In the genomic region with DNA sequence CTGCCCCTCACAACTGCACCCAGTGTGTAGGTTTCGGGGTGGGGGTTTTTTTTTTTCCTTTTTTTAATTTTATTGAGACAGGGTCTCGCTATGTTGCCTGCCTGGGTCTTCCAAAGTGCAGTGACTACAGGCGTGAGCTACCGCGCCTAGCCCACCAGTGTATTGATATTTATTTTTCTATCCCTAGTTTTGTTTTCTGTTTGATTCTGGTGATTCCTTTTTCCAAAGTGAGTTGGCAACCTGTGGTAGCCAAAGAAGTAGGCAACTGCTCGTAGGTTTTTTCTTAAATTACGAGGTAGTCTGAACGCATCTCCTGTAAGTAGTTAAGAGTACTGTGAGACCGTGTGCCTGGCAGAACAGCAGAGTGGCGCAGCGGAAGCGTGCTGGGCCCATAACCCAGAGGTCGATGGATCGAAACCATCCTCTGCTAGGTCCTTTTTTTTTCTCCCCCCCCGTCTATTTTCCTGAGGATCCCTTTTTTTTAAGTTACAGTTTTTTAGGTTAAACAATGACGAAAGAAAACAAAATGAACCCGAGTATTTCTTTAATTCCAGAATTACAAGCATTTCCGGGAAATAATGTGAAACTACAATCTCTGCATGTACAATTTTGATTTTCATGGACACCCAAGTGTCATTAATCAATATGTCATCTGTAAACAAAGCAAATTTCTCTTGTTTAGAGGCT, we compare ENCODE assay signal across 1 cellular context.
TF ChIP-seq lines count a peak whose summit lies in the region.

No MANE protein-coding gene starts in this region.

TF ChIP-seq in GM12878, 131 proteins besides CTCF, POLR2A, EP300 and RAD21 (continued from another document and continues in another):
- TF ChIP-seq PRDM15 (CRISPR knock-in tag; IDR thresholded peaks at IDR 0.05) (no peak), USF2 (IDR thresholded peaks at IDR 0.05; ENCODE audit: borderline replicate concordance, low read depth, low read length) (no peak), USF1 (IDR thresholded peaks at IDR 0.05; ENCODE audit: borderline replicate concordance, extremely low read length, insufficient read depth, low read depth, low read length) (no peak), BACH1 (IDR thresholded peaks at IDR 0.05; ENCODE audit: borderline replicate concordance) (no peak), SUPT20H (IDR thresholded peaks at IDR 0.05; ENCODE audit: borderline replicate concordance, control insufficient read depth, low read depth, low read length) (no peak), ZSCAN29 (IDR thresholded peaks at IDR 0.05) (peak; percentile 97), ZNF384 (IDR thresholded peaks at IDR 0.05; ENCODE audit: borderline replicate concordance, low read depth, low read length) (0 out of 2 replicates have a peak, but pooled peaks have one; percentile 25), POLR2AphosphoS5 (IDR thresholded peaks at IDR 0.05; ENCODE audit: low read length) (no peak), SIN3A (IDR thresholded peaks at IDR 0.05; ENCODE audit: low read depth, low read length) (no peak; the same call in 1 of the 2 replicates), PAX8 (IDR thresholded peaks at IDR 0.05) (no peak), LARP7 (IDR thresholded peaks at IDR 0.05) (no peak), BCLAF1 (IDR thresholded peaks at IDR 0.05) (no peak), BHLHE40 (IDR thresholded peaks at IDR 0.05; ENCODE audit: borderline replicate concordance in 1 of 2, low read depth in 2 of 2, low read length in 1 of 2) (peak in 1 of 2 experiments; percentile 56; a peak in 1 of 4 replicates), FOS (IDR thresholded peaks at IDR 0.05; ENCODE audit: borderline replicate concordance, extremely low read depth, insufficient read length) (no peak), DPF2 (IDR thresholded peaks at IDR 0.05) (no peak), ESRRA (IDR thresholded peaks at IDR 0.05; ENCODE audit: low read length) (no peak), ATF2 (IDR thresholded peaks at IDR 0.05; ENCODE audit: low read length) (peak; percentile 64), ZZZ3 (IDR thresholded peaks at IDR 0.05; ENCODE audit: control insufficient read depth, insufficient read length, low read depth) (no peak), ZNF24 (IDR thresholded peaks at IDR 0.05) (peak; percentile 99), NR2F1 (conservative IDR thresholded peaks at IDR 0.05) (peak; percentile 26; the same call in 1 of the 2 replicates), EED (IDR thresholded peaks at IDR 0.05; ENCODE audit: low read depth) (no peak), CREM (IDR thresholded peaks at IDR 0.05; ENCODE audit: low read depth) (no peak), CBX3 (IDR thresholded peaks at IDR 0.05; ENCODE audit: borderline replicate concordance, low read depth) (no peak), TBL1XR1 (IDR thresholded peaks at IDR 0.05; ENCODE audit: low read depth, low read length) (peak; percentile 73; the same call in 1 of the 2 replicates), BRCA1 (IDR thresholded peaks at IDR 0.05; ENCODE audit: low read depth, low read length) (no peak)
- TF ChIP-seq, protein P1, sequence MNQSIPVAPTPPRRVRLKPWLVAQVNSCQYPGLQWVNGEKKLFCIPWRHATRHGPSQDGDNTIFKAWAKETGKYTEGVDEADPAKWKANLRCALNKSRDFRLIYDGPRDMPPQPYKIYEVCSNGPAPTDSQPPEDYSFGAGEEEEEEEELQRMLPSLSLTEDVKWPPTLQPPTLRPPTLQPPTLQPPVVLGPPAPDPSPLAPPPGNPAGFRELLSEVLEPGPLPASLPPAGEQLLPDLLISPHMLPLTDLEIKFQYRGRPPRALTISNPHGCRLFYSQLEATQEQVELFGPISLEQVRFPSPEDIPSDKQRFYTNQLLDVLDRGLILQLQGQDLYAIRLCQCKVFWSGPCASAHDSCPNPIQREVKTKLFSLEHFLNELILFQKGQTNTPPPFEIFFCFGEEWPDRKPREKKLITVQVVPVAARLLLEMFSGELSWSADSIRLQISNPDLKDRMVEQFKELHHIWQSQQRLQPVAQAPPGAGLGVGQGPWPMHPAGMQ (IDR thresholded peaks at IDR 0.05; ENCODE audit: borderline replicate concordance), result no peak
- TF ChIP-seq, protein P2, sequence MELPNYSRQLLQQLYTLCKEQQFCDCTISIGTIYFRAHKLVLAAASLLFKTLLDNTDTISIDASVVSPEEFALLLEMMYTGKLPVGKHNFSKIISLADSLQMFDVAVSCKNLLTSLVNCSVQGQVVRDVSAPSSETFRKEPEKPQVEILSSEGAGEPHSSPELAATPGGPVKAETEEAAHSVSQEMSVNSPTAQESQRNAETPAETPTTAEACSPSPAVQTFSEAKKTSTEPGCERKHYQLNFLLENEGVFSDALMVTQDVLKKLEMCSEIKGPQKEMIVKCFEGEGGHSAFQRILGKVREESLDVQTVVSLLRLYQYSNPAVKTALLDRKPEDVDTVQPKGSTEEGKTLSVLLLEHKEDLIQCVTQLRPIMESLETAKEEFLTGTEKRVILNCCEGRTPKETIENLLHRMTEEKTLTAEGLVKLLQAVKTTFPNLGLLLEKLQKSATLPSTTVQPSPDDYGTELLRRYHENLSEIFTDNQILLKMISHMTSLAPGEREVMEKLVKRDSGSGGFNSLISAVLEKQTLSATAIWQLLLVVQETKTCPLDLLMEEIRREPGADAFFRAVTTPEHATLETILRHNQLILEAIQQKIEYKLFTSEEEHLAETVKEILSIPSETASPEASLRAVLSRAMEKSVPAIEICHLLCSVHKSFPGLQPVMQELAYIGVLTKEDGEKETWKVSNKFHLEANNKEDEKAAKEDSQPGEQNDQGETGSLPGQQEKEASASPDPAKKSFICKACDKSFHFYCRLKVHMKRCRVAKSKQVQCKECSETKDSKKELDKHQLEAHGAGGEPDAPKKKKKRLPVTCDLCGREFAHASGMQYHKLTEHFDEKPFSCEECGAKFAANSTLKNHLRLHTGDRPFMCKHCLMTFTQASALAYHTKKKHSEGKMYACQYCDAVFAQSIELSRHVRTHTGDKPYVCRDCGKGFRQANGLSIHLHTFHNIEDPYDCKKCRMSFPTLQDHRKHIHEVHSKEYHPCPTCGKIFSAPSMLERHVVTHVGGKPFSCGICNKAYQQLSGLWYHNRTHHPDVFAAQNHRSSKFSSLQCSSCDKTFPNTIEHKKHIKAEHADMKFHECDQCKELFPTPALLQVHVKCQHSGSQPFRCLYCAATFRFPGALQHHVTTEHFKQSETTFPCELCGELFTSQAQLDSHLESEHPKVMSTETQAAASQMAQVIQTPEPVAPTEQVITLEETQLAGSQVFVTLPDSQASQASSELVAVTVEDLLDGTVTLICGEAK (IDR thresholded peaks at IDR 0.05; ENCODE audit: borderline replicate concordance), result peak; percentile 84
- TF ChIP-seq, protein P3, sequence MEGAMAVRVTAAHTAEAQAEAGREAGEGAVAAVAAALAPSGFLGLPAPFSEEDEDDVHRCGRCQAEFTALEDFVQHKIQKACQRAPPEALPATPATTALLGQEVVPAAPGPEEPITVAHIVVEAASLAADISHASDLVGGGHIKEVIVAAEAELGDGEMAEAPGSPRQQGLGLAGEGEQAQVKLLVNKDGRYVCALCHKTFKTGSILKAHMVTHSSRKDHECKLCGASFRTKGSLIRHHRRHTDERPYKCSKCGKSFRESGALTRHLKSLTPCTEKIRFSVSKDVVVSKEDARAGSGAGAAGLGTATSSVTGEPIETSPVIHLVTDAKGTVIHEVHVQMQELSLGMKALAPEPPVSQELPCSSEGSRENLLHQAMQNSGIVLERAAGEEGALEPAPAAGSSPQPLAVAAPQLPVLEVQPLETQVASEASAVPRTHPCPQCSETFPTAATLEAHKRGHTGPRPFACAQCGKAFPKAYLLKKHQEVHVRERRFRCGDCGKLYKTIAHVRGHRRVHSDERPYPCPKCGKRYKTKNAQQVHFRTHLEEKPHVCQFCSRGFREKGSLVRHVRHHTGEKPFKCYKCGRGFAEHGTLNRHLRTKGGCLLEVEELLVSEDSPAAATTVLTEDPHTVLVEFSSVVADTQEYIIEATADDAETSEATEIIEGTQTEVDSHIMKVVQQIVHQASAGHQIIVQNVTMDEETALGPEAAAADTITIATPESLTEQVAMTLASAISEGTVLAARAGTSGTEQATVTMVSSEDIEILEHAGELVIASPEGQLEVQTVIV (IDR thresholded peaks at IDR 0.05; ENCODE audit: borderline replicate concordance, partially characterized antibody), result no peak
- TF ChIP-seq, protein P4, sequence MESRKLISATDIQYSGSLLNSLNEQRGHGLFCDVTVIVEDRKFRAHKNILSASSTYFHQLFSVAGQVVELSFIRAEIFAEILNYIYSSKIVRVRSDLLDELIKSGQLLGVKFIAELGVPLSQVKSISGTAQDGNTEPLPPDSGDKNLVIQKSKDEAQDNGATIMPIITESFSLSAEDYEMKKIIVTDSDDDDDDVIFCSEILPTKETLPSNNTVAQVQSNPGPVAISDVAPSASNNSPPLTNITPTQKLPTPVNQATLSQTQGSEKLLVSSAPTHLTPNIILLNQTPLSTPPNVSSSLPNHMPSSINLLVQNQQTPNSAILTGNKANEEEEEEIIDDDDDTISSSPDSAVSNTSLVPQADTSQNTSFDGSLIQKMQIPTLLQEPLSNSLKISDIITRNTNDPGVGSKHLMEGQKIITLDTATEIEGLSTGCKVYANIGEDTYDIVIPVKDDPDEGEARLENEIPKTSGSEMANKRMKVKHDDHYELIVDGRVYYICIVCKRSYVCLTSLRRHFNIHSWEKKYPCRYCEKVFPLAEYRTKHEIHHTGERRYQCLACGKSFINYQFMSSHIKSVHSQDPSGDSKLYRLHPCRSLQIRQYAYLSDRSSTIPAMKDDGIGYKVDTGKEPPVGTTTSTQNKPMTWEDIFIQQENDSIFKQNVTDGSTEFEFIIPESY (IDR thresholded peaks at IDR 0.05), result no peak
- TF ChIP-seq, protein P5, sequence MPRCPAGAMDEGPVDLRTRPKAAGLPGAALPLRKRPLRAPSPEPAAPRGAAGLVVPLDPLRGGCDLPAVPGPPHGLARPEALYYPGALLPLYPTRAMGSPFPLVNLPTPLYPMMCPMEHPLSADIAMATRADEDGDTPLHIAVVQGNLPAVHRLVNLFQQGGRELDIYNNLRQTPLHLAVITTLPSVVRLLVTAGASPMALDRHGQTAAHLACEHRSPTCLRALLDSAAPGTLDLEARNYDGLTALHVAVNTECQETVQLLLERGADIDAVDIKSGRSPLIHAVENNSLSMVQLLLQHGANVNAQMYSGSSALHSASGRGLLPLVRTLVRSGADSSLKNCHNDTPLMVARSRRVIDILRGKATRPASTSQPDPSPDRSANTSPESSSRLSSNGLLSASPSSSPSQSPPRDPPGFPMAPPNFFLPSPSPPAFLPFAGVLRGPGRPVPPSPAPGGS (IDR thresholded peaks at IDR 0.05; ENCODE audit: borderline replicate concordance, insufficient read depth, low read depth, low read length, poor library complexity, severe bottlenecking), result no peak
